ENCODE assay signal across 19 cellular contexts in the genomic region with DNA sequence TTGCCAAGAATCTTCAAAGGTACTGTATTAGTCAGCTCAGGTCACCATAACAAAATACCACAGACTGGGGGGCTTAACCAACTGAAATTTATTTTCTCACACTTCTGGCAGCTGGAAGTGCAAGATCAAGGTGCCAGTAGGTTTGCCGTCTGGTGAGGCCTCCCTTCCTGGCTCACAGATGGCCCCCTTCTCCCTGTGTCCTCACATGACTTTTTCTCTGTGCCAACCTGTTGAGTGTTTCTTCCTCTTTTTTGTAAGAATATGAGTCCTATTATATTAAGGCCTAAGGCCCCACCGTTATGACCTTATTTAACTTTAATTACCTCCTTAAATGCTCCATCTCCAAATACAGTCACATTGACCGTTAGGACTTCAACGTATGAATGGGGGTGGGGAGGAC.
A peak's percentile ranks its signal among the peaks of the same experiment; 100 is the strongest.
DNase-seq lines count a peak whose midpoint lies in the region; ATAC-seq and TF ChIP-seq lines count a peak whose summit lies in the region.
"Had no signal": no experiment of that assay in that cellular context is flagged by ENCODE, and none has a peak within 500 bp of the region (broad histone marks: within the 10 kb centered on the region; RNA-seq: fewer than 3 reads in every experiment).

No MANE protein-coding gene starts in this region.

- no peaks in the 10 kb centered on the region for H3K36me3 ChIP-seq in BE2C
- H3K36me3 ChIP-seq: BLaER1 treated with 17β-estradiol and CSF1 and Interleukin-3, amounts not matched to agents 10 nM and 100 nM had no signal

- ATAC-seq in HG02588 (IDR thresholded peaks at IDR 0.05; ENCODE audit: unreplicated experiment) = no peak
- ATAC-seq: Panc1 had no signal

- TF ChIP-seq CTCF in BE2C (IDR thresholded peaks at IDR 0.05; ENCODE audit: low read depth, low read length) = no peak

- H3K4me3 ChIP-seq in BE2C (ENCODE audit: low read depth, low read length) = no peak overlapping the region
- H3K4me3 ChIP-seq: BLaER1 treated with 17β-estradiol and CSF1 and Interleukin-3, amounts not matched to agents 10 nM and 100 nM had no signal

- no peaks in the 10 kb centered on the region; the same call in 1 of the 2 replicates for H3K27me3 ChIP-seq in BE2C
- H3K27me3 ChIP-seq: BLaER1 treated with 17β-estradiol and CSF1 and Interleukin-3, amounts not matched to agents 10 nM and 100 nM had no signal

- no peaks in the 10 kb centered on the region for H3K4me1 ChIP-seq in BE2C

- DNase-seq in SKM-1 treated with dmso at 0.1 percent for 144 hours (lab: John Stamatoyannopoulos, UW; ENCODE audit: unreplicated experiment) (peak; percentile 16), SKM-1 (lab: John Stamatoyannopoulos, UW; ENCODE audit: unreplicated experiment) (no peak), NCI-H69 (lab: John Stamatoyannopoulos, UW) (peak; percentile 66), UCSD-AML1 (lab: John Stamatoyannopoulos, UW; ENCODE audit: unreplicated experiment) (peak; percentile 15), superior temporal gyrus (ENCODE audit: extremely low spot score) (no peak), BE2C (no peak)
- no peak for DNase-seq in effector CD4-positive, alpha-beta T cell
- DNase-seq: CD8-positive, alpha-beta memory T cell; GDM1; GOT3; KG1; NCI-H1105; NCI-H1694; NCI-H526 treated with DMSO at 0.1 percent for 48 hours; Right ventricle myocardium superior; SK-N-SH had no signal

- no peaks in the 10 kb centered on the region for H3K9me3 ChIP-seq in BE2C
- H3K9me3 ChIP-seq: SK-N-SH had no signal

Comparison
In these comparisons a context has a peak if more than half of its experiments do, and no peak if none do; other contexts are left out.
1. DNase-seq: peak in SKM-1 treated with dmso at 0.1 percent for 144 hours (single experiment), NCI-H69 (single experiment) and UCSD-AML1 (single experiment); none in SKM-1 (single experiment), effector CD4-positive, alpha-beta T cell (single experiment), superior temporal gyrus (single experiment) and BE2C (single experiment).